17 cellular contexts compared by ENCODE assay signal in genomic region chr7:93938293-93938692, GRCh38. TPM values are rescaled to one million over a fixed set of nuclear protein-coding genes. Genes with fewer than 3 reads are reported as not detected.
A peak's percentile ranks its signal among the peaks of the same experiment; 100 is the strongest.
DNase-seq lines count a peak whose midpoint lies in the region; ATAC-seq and TF ChIP-seq lines count a peak whose summit lies in the region.
"Had no signal": no experiment of that assay in that cellular context is flagged by ENCODE, and none has a peak within 500 bp of the region (broad histone marks: within the 10 kb centered on the region; RNA-seq: fewer than 3 reads in every experiment).

No MANE protein-coding gene starts in this region.

- TF ChIP-seq CTCF in IMR-90 (conservative IDR thresholded peaks at IDR 0.05; ENCODE audit: low read depth, low read length) = no peak
- TF ChIP-seq CTCF in nephron progenitor cell (IDR thresholded peaks at IDR 0.05) = no peak

- H4K5ac ChIP-seq in IMR-90 (ENCODE audit: low read depth, low read length) = peak overlapping the region; percentile 12; the same call in 1 of the 2 replicates

- peak overlapping the region; percentile 36 for H2AK5ac ChIP-seq in IMR-90 (ENCODE audit: low read depth, low read length)

- H2BK120ac ChIP-seq in IMR-90 (ENCODE audit: low read depth, low read length) = peak overlapping the region; percentile 63

- H4K91ac ChIP-seq in IMR-90 (ENCODE audit: insufficient read depth, low read depth, low read length) = no peak overlapping the region; the same call in 1 of the 2 replicates

- in situ Hi-C loops in IMR-90 (cut with MboI; ENCODE audit: low sequenced_read_pairs) = no loop called here

- CTCF ChIA-PET in IMR-90 (lab: Yijun Ruan, JAX) = no interaction called here

- no peaks in the 10 kb centered on the region for H4K20me1 ChIP-seq in IMR-90 (ENCODE audit: insufficient read depth, low read length)
- H4K20me1 ChIP-seq: BLaER1 treated with 17β-estradiol and CSF1 and Interleukin-3, amounts not matched to agents 10 nM and 100 nM had no signal

- H3K4me3 Mint-ChIP-seq in nephron progenitor cell = no peak overlapping the region
- H3K4me3 Mint-ChIP-seq in activated naive CD8-positive, alpha-beta T cell treated with anti-CD3 and anti-CD28 coated beads for 36 hours = no peak overlapping the region
- H3K4me3 Mint-ChIP-seq: CD4-positive, CD25-positive, alpha-beta regulatory T cell had no signal

- no TSS peak for BruUV-seq in IMR-90 (replicated peaks; lab: Mats Ljungman, UMichigan)

- intact Hi-C loops in IMR-90 (cut with micrococcal nuclease) = no loop called here

- ATAC-seq in IMR-90 (ENCODE audit: low read depth) (no peak), GM19452 (IDR thresholded peaks at IDR 0.05; ENCODE audit: unreplicated experiment) (no peak), HG02852 (IDR thresholded peaks at IDR 0.05; ENCODE audit: unreplicated experiment) (no peak)
- ATAC-seq: K562 had no signal

- H3K27ac ChIP-seq in IMR-90 (ENCODE audit: insufficient read depth, low read length) = no peak overlapping the region
- H3K27ac ChIP-seq: BLaER1 treated with 17β-estradiol and CSF1 and Interleukin-3, amounts not matched to agents 10 nM and 100 nM; GM23248 had no signal

- peak overlapping the region; percentile 91; the same call in 1 of the 2 replicates for H3K18ac ChIP-seq in IMR-90 (ENCODE audit: low read depth, low read length)

- peaks cover 9% of the 10 kb centered on the region for H3K4me1 ChIP-seq in IMR-90 (ENCODE audit: control insufficient read depth, insufficient read depth, low read length)

- H3K4ac ChIP-seq in IMR-90 (ENCODE audit: low read depth, low read length) = peak overlapping the region; percentile 22; the same call in 1 of the 2 replicates

- no peak overlapping the region for H2BK5ac ChIP-seq in IMR-90 (ENCODE audit: low read depth, low read length, poor library complexity, severe bottlenecking)

- no peak for TF ChIP-seq POLR2A in IMR-90 (IDR thresholded peaks at IDR 0.05; ENCODE audit: low read depth, low read length)

- H3K4me3 ChIP-seq in IMR-90 (ENCODE audit: insufficient read depth, low read depth, low read length) = no peak overlapping the region
- H3K4me3 ChIP-seq: BLaER1 treated with 17β-estradiol and CSF1 and Interleukin-3, amounts not matched to agents 10 nM and 100 nM; GM23248; K562 had no signal

- POLR2A ChIA-PET in IMR-90 (lab: Charles Lee; ENCODE audit: unreplicated experiment) = no interaction called here

- H3K9ac ChIP-seq in IMR-90 (ENCODE audit: low read depth, low read length) = no peak overlapping the region
- H3K9ac ChIP-seq: BLaER1 treated with 17β-estradiol and CSF1 and Interleukin-3, amounts not matched to agents 10 nM and 100 nM; GM23248 had no signal

- H2BK15ac ChIP-seq in IMR-90 (ENCODE audit: low read depth, low read length) = peak overlapping the region; percentile 23; the same call in 1 of the 3 replicates

- H3K4me1 Mint-ChIP-seq in nephron progenitor cell = peaks cover 20% of the 10 kb centered on the region
- no peaks in the 10 kb centered on the region for H3K4me1 Mint-ChIP-seq in activated naive CD8-positive, alpha-beta T cell treated with anti-CD3 and anti-CD28 coated beads for 36 hours
- H3K4me1 Mint-ChIP-seq: CD4-positive, CD25-positive, alpha-beta regulatory T cell had no signal

- H3K36me3 ChIP-seq in IMR-90 (ENCODE audit: control insufficient read depth, insufficient read depth, low read length) = no peaks in the 10 kb centered on the region
- H3K36me3 ChIP-seq: BLaER1 treated with 17β-estradiol and CSF1 and Interleukin-3, amounts not matched to agents 10 nM and 100 nM had no signal

- peak; percentile 7 for DNase-seq in EL
- DNase-seq in IMR-90 = no peak
- DNase-seq in dermis blood vessel endothelial cell = peak; percentile 45
- no peak for DNase-seq in nephron progenitor cell
- DNase-seq in activated naive CD8-positive, alpha-beta T cell treated with anti-CD3 and anti-CD28 coated beads for 36 hours = no peak
- no peak for DNase-seq in activated CD8-positive, alpha-beta memory T cell treated with anti-CD3 and anti-CD28 coated beads, Interleukin-2, amount 50 U/mL, for 4 hours
- DNase-seq: ACHN; CD4-positive, CD25-positive, alpha-beta regulatory T cell; DMS53; GDM1; GM23248; H7 had no signal

- H3K27me3 ChIP-seq in IMR-90 (ENCODE audit: control insufficient read depth, insufficient read depth, low read length) = no peaks in the 10 kb centered on the region
- H3K27me3 ChIP-seq: BLaER1 treated with 17β-estradiol and CSF1 and Interleukin-3, amounts not matched to agents 10 nM and 100 nM had no signal

- H3K9me3 ChIP-seq in IMR-90 (ENCODE audit: control insufficient read depth, insufficient read depth, low read length) = no peaks in the 10 kb centered on the region
- H3K9me3 ChIP-seq: BLaER1 treated with 17β-estradiol and CSF1 and Interleukin-3, amounts not matched to agents 10 nM and 100 nM had no signal

- H2BK20ac ChIP-seq in IMR-90 (ENCODE audit: low read depth, low read length) = peak overlapping the region; percentile 14; the same call in 1 of the 2 replicates

- no peak overlapping the region for H2AFZ ChIP-seq in IMR-90 (replicated peaks; ENCODE audit: low read length, poor library complexity)
- H2AFZ ChIP-seq: GM23248 had no signal

- no peak overlapping the region for H3K4me2 ChIP-seq in IMR-90 (ENCODE audit: low read depth, low read length)
- H3K4me2 ChIP-seq: BLaER1 treated with 17β-estradiol and CSF1 and Interleukin-3, amounts not matched to agents 10 nM and 100 nM had no signal

- no peak for TF ChIP-seq RAD21 in IMR-90 (IDR thresholded peaks at IDR 0.05; ENCODE audit: low read length)

- H3K9me3 Mint-ChIP-seq in nephron progenitor cell = peaks cover 9% of the 10 kb centered on the region
- no peaks in the 10 kb centered on the region for H3K9me3 Mint-ChIP-seq in activated naive CD8-positive, alpha-beta T cell treated with anti-CD3 and anti-CD28 coated beads for 36 hours

- peak overlapping the region; percentile 85; the same call in 1 of the 2 replicates for H3K23ac ChIP-seq in IMR-90 (ENCODE audit: low read depth, low read length)

- peak overlapping the region; percentile 43 for H3K14ac ChIP-seq in IMR-90 (replicated peaks; ENCODE audit: low read depth, low read length)

- no peaks in the 10 kb centered on the region for H3K79me1 ChIP-seq in IMR-90 (ENCODE audit: low read depth in 1 of 2, low read length in 2 of 2)

- peaks cover 3% of the 10 kb centered on the region for H3K27me3 Mint-ChIP-seq in nephron progenitor cell (ENCODE audit: low read depth, poor library complexity)
- peaks cover 28% of the 10 kb centered on the region for H3K27me3 Mint-ChIP-seq in activated naive CD8-positive, alpha-beta T cell treated with anti-CD3 and anti-CD28 coated beads for 36 hours

- H4K8ac ChIP-seq in IMR-90 (ENCODE audit: low read depth in 2 of 2, low read length in 2 of 2) = 0 out of 4 replicates have a peak overlapping the region, but pooled peaks of 1 of the 2 experiments have one; percentile 39

- peak overlapping the region; percentile 1 for H3K27ac Mint-ChIP-seq in nephron progenitor cell
- no peak overlapping the region for H3K27ac Mint-ChIP-seq in activated naive CD8-positive, alpha-beta T cell treated with anti-CD3 and anti-CD28 coated beads for 36 hours
- H3K27ac Mint-ChIP-seq: CD4-positive, CD25-positive, alpha-beta regulatory T cell had no signal

- no peak overlapping the region for H2AK9ac ChIP-seq in IMR-90 (replicated peaks; ENCODE audit: low read depth, low read length, poor library complexity)

- no peak overlapping the region for H3K56ac ChIP-seq in IMR-90 (ENCODE audit: extremely low read depth, insufficient read depth, low read length)

- dilution Hi-C loops in IMR-90 (cut with HindIII; ENCODE audit: low sequenced_read_pairs, unreplicated experiment) = no loop called here

- peaks cover 7% of the 10 kb centered on the region for H3K9me1 ChIP-seq in IMR-90 (ENCODE audit: insufficient read depth, low read length)

- H3K36me3 Mint-ChIP-seq in nephron progenitor cell (ENCODE audit: low read depth) = no peaks in the 10 kb centered on the region
- H3K36me3 Mint-ChIP-seq in activated naive CD8-positive, alpha-beta T cell treated with anti-CD3 and anti-CD28 coated beads for 36 hours = no peaks in the 10 kb centered on the region
- H3K36me3 Mint-ChIP-seq: CD4-positive, CD25-positive, alpha-beta regulatory T cell had no signal

TF ChIP-seq in IMR-90, 13 proteins besides CTCF, POLR2A, EP300 and RAD21:
- TF ChIP-seq CEBPB (IDR thresholded peaks at IDR 0.05; ENCODE audit: low read depth, low read length) (no peak), FOS (IDR thresholded peaks at IDR 0.05; ENCODE audit: low read depth, low read length) (0 out of 2 replicates have a peak, but pooled peaks have one; percentile 3)

RNA-seq across cellular contexts. Expression of gene GNG11, which starts 16.8 kb away (rescaled TPM):
- total RNA-seq in IMR-90 (2012; rRNA removed) (6.1 and 11.1 TPM in 2 replicates), dermis blood vessel endothelial cell (404 and 652 TPM in 2 replicates)
- polyA plus RNA-seq in IMR-90 (2012; rRNA removed) = 10.1 and 10.5 TPM in 2 replicates
- polyA plus RNA-seq in IMR-90 (2012; cell fraction: cytosol; rRNA removed) = 5.0 and 5.5 TPM in 2 replicates
- polyA plus RNA-seq in IMR-90 (2012; cell fraction: nucleus; rRNA removed; ENCODE audit: low replicate concordance) = 2.0 and 3.3 TPM in 2 replicates
- not detected for total RNA-seq in activated naive CD8-positive, alpha-beta T cell treated with anti-CD3 and anti-CD28 coated beads for 36 hours
- total RNA-seq: K562 had no signal
- polyA plus RNA-seq: CD4-positive, CD25-positive, alpha-beta regulatory T cell had no signal

RNA-seq across cellular contexts. Expression of gene GNGT1, which starts 31.9 kb away (rescaled TPM):
- total RNA-seq in IMR-90 (2012; rRNA removed) = not detected in 2 replicates
- polyA plus RNA-seq in IMR-90 (2012; rRNA removed) = not detected in 2 replicates
- polyA plus RNA-seq in IMR-90 (2012; cell fraction: cytosol; rRNA removed) = not detected in 2 replicates
- not detected in 2 replicates for polyA plus RNA-seq in IMR-90 (2012; cell fraction: nucleus; rRNA removed; ENCODE audit: low replicate concordance)
- total RNA-seq in dermis blood vessel endothelial cell = not detected in 2 replicates
- total RNA-seq in activated naive CD8-positive, alpha-beta T cell treated with anti-CD3 and anti-CD28 coated beads for 36 hours = not detected
- total RNA-seq: CD4-positive, CD25-positive, alpha-beta regulatory T cell; Daoy; GM23248; H7 had no signal
- polyA plus RNA-seq: CD4-positive, CD25-positive, alpha-beta regulatory T cell; GM23248 had no signal

RNA-seq across cellular contexts. Expression of gene TFPI2, which starts 47.7 kb away (rescaled TPM):
- 48.9 and 53.6 TPM in 2 replicates for total RNA-seq in IMR-90 (2012; rRNA removed)
- polyA plus RNA-seq in IMR-90 (2012; rRNA removed) = 99.0 and 121 TPM in 2 replicates
- polyA plus RNA-seq in IMR-90 (2012; cell fraction: cytosol; rRNA removed) = 55.1 and 97.0 TPM in 2 replicates
- 41.5 and 59.6 TPM in 2 replicates for polyA plus RNA-seq in IMR-90 (2012; cell fraction: nucleus; rRNA removed; ENCODE audit: low replicate concordance)
- total RNA-seq in dermis blood vessel endothelial cell = 112 and 152 TPM in 2 replicates
- total RNA-seq in activated naive CD8-positive, alpha-beta T cell treated with anti-CD3 and anti-CD28 coated beads for 36 hours = not detected
- polyA plus RNA-seq: CD4-positive, CD25-positive, alpha-beta regulatory T cell had no signal

Comparison
In these comparisons a context has a peak if more than half of its experiments do, and no peak if none do; other contexts are left out.
1. DNase-seq: peak in EL (single experiment) and dermis blood vessel endothelial cell (single experiment); none in IMR-90 (single experiment), nephron progenitor cell (single experiment), activated naive CD8-positive, alpha-beta T cell treated with anti-CD3 and anti-CD28 coated beads for 36 hours (single experiment) and activated CD8-positive, alpha-beta memory T cell treated with anti-CD3 and anti-CD28 coated beads, Interleukin-2, amount 50 U/mL, for 4 hours (single experiment).
2. RNA of gene GNG11, which starts 16.8 kb away (total RNA-seq): 404 to 652 TPM in dermis blood vessel endothelial cell; 6.1 to 11.1 TPM in IMR-90 and not detected in activated naive CD8-positive, alpha-beta T cell treated with anti-CD3 and anti-CD28 coated beads for 36 hours; every median in the first group is over 10 times any median in the second.
3. RNA of gene TFPI2, which starts 47.7 kb away (total RNA-seq): 112 to 152 TPM in dermis blood vessel endothelial cell and 48.9 to 53.6 TPM in IMR-90; not detected in activated naive CD8-positive, alpha-beta T cell treated with anti-CD3 and anti-CD28 coated beads for 36 hours; every median in the first group is over 10 times any median in the second.